23 cellular contexts compared by ENCODE assay signal in genomic region chr12:110105159-110105558, GRCh38. TPM values are rescaled to one million over a fixed set of nuclear protein-coding genes. Genes with fewer than 3 reads are reported as not detected.
DNase-seq lines count a peak whose midpoint lies in the region; ATAC-seq and TF ChIP-seq lines count a peak whose summit lies in the region.
"Had no signal": no experiment of that assay in that cellular context is flagged by ENCODE, and none has a peak within 500 bp of the region (broad histone marks: within the 10 kb centered on the region; RNA-seq: fewer than 3 reads in every experiment).

No MANE protein-coding gene starts in this region.

- intact Hi-C loops in breast epithelium (cut with DNase I; ENCODE audit: low total_unique reads) = no loop called here
- intact Hi-C loops in mammary epithelial cell (cut with micrococcal nuclease) = no loop called here
- intact Hi-C loops in esophagus squamous epithelium (cut with DNase I) = no loop called here

- ATAC-seq in thoracic aorta (ENCODE audit: insufficient number of reproducible peaks, low FRiP score, low read depth) = no peak
- ATAC-seq: CD8-positive, alpha-beta T cell; esophagus mucosa; stimulated activated naive CD8-positive, alpha-beta T cell treated with anti-CD3 and anti-CD28 coated beads, Interleukin-15, Interleukin-2, amounts not matched to agents 100 U/mL and 50 U/mL, for 24 hours had no signal

- DNase-seq in breast epithelium (ENCODE audit: low spot score in 2 of 2) = no peak
- no peak for DNase-seq in mammary epithelial cell
- no peak for DNase-seq in esophagus squamous epithelium (lab: John Stamatoyannopoulos, UW)
- DNase-seq in osteoblast (ENCODE audit: insufficient read length, low spot score, missing footprints) = no peak
- DNase-seq in thoracic aorta (ENCODE audit: low spot score) = no peak
- no peak for DNase-seq in NCI-H1436 treated with DMSO at 0.1 percent for 48 hours (lab: John Stamatoyannopoulos, UW)
- no peak for DNase-seq in NCI-H1694 treated with DMSO at 0.1 percent for 48 hours (lab: John Stamatoyannopoulos, UW)
- DNase-seq in SHP77 treated with DMSO at 0.1 percent for 48 hours (lab: John Stamatoyannopoulos, UW) = no peak
- DNase-seq: activated B cell treated with CpG ODN at 0.5 μM for 24 hours; activated CD4-positive, alpha-beta T cell treated with anti-CD3 and anti-CD28 coated beads, Interleukin-2, amount 50 U/mL, for 4 hours; CD8-positive, alpha-beta T cell; cerebellar nuclear complex; effector CD8-positive, alpha-beta T cell; kidney glomerular epithelial cell; NCI-H2081 treated with DMSO at 0.1 percent for 48 hours; NCI-H82; OCI-M1; retina; stimulated activated naive CD8-positive, alpha-beta T cell treated with anti-CD3 and anti-CD28 coated beads, Interleukin-15, Interleukin-2, amounts not matched to agents 100 U/mL and 50 U/mL, for 24 hours; T1000; trophoblast cell had no signal

- H3K27ac ChIP-seq in breast epithelium (peak overlapping the region; percentile 14 to 54), mammary epithelial cell (ENCODE audit: insufficient read depth, low read depth, low read length) (no peak overlapping the region), esophagus squamous epithelium (peak overlapping the region in 3 of 4 donors; percentile 73 to 82 (median 77)), osteoblast (ENCODE audit: low read depth, low read length) (no peak overlapping the region), thoracic aorta (peak overlapping the region; percentile 9 to 33)
- H3K27ac ChIP-seq: 22Rv1 had no signal

- CTCF ChIA-PET in mammary epithelial cell (lab: Charles Lee; ENCODE audit: low non-redundant PET) = no interaction called here

- in situ Hi-C loops in mammary epithelial cell (cut with MboI; ENCODE audit: low sequenced_read_pairs in 2 of 2) = loop anchor here in 1 of 2 donors (10.0 kb wide), 1 partner anchor 120 kb away; no protein-coding TSS in a partner anchor

- H3K9ac ChIP-seq in mammary epithelial cell (ENCODE audit: insufficient read depth, low read length) = no peak overlapping the region

- H3K9me3 ChIP-seq in breast epithelium (no peaks in the 10 kb centered on the region), mammary epithelial cell (replicated peaks; ENCODE audit: insufficient read depth, low read length) (no peaks in the 10 kb centered on the region), esophagus squamous epithelium (no peaks in the 10 kb centered on the region), osteoblast (ENCODE audit: low read depth, low read length) (no peaks in the 10 kb centered on the region), thoracic aorta (no peaks in the 10 kb centered on the region)

- H3K79me2 ChIP-seq in mammary epithelial cell (ENCODE audit: insufficient read depth, low read length) = no peaks in the 10 kb centered on the region
- no peaks in the 10 kb centered on the region for H3K79me2 ChIP-seq in osteoblast (ENCODE audit: insufficient read depth, low read length)

- H3K4me1 ChIP-seq in breast epithelium = peaks cover 0 to 3% of the 10 kb centered on the region in 2 donors
- H3K4me1 ChIP-seq in mammary epithelial cell (ENCODE audit: insufficient read depth, low read length) = peaks cover 34% of the 10 kb centered on the region
- H3K4me1 ChIP-seq in esophagus squamous epithelium = peaks cover 8 to 49% (median 35%) of the 10 kb centered on the region in 3 donors
- H3K4me1 ChIP-seq in osteoblast (ENCODE audit: insufficient read depth, low read length) = peaks cover 34% of the 10 kb centered on the region
- H3K4me1 ChIP-seq in thoracic aorta (ENCODE audit: control insufficient read depth in 1 of 2, low read depth in 2 of 2) = peaks cover 25 to 66% of the 10 kb centered on the region in 2 donors

- H2AFZ ChIP-seq in mammary epithelial cell (ENCODE audit: low read depth, low read length) = no peak overlapping the region
- H2AFZ ChIP-seq in osteoblast (ENCODE audit: low read length) = peak overlapping the region; percentile 71

- dilution Hi-C loops in mammary epithelial cell (cut with HindIII; ENCODE audit: low sequenced_read_pairs) = no loop called here

- TF ChIP-seq CTCF in breast epithelium (IDR thresholded peaks at IDR 0.05) (no peak), mammary epithelial cell (conservative IDR thresholded peaks at IDR 0.05 in 1 of 2, IDR thresholded peaks at IDR 0.05 in 1 of 2; ENCODE audit: extremely low read depth in 1 of 2, insufficient read depth in 1 of 2, low read depth in 1 of 2, low read length in 2 of 2) (no peak), esophagus squamous epithelium (IDR thresholded peaks at IDR 0.05) (no peak), osteoblast (IDR thresholded peaks at IDR 0.05; ENCODE audit: extremely low read depth, low read depth, low read length) (no peak), thoracic aorta (IDR thresholded peaks at IDR 0.05) (no peak)

- WGBS in mammary epithelial cell (ENCODE audit: low coverage, missing lambda C conversion rate) = 89% methylated on average over 1 of the region's 1 CpG
- WGBS in esophagus squamous epithelium, 2 donors = 55 to 65% methylated on average over 1 of the region's 1 CpG

- no peak overlapping the region for H3K4me2 ChIP-seq in mammary epithelial cell (ENCODE audit: insufficient read depth, low read depth, low read length)
- no peak overlapping the region for H3K4me2 ChIP-seq in osteoblast (ENCODE audit: insufficient read depth, low read length)

- no peak for TF ChIP-seq POLR2A in breast epithelium (IDR thresholded peaks at IDR 0.05)
- no peak for TF ChIP-seq POLR2A in esophagus squamous epithelium (IDR thresholded peaks at IDR 0.05)

- H3K4me3 ChIP-seq in breast epithelium (no peak overlapping the region), mammary epithelial cell (replicated peaks in 1 of 3; ENCODE audit: insufficient read depth in 1 of 3, low read depth in 2 of 3, low read length in 3 of 3) (no peak overlapping the region), esophagus squamous epithelium (no peak overlapping the region), osteoblast (ENCODE audit: insufficient read depth, low read length) (no peak overlapping the region), thoracic aorta (no peak overlapping the region)

- no peaks in the 10 kb centered on the region for H3K36me3 ChIP-seq in breast epithelium
- H3K36me3 ChIP-seq in mammary epithelial cell (ENCODE audit: insufficient read depth, low read length) = no peaks in the 10 kb centered on the region
- no peaks in the 10 kb centered on the region for H3K36me3 ChIP-seq in esophagus squamous epithelium
- H3K36me3 ChIP-seq in osteoblast (ENCODE audit: insufficient read depth, low read length) = no peaks in the 10 kb centered on the region
- no peaks in the 10 kb centered on the region for H3K36me3 ChIP-seq in thoracic aorta

- no peaks in the 10 kb centered on the region for H4K20me1 ChIP-seq in mammary epithelial cell (ENCODE audit: insufficient read depth, low read length)
- no peaks in the 10 kb centered on the region for H4K20me1 ChIP-seq in osteoblast (ENCODE audit: insufficient read depth, low read length)

- no peaks in the 10 kb centered on the region for H3K27me3 ChIP-seq in breast epithelium
- no peaks in the 10 kb centered on the region for H3K27me3 ChIP-seq in mammary epithelial cell (ENCODE audit: insufficient read depth, low read length)
- H3K27me3 ChIP-seq in esophagus squamous epithelium = no peaks in the 10 kb centered on the region
- no peaks in the 10 kb centered on the region for H3K27me3 ChIP-seq in osteoblast (ENCODE audit: insufficient read depth, low read length)
- H3K27me3 ChIP-seq in thoracic aorta (replicated peaks; ENCODE audit: insufficient read depth) = no peaks in the 10 kb centered on the region

- BruUV-seq in mammary epithelial cell (replicated peaks; lab: Mats Ljungman, UMichigan) = no TSS peak

RNA-seq across cellular contexts. Expression of gene IFT81, which starts 19.0 kb away (rescaled TPM):
- 10 to 100 TPM in 2 of 3 donors, 1 to 10 TPM in 1; 9.4 to 27.1 (median 19.0) TPM for total RNA-seq in breast epithelium
- 10 to 100 TPM in 1 of 2 donors, 1 to 10 TPM in 1; 8.8 to 11.8 TPM for total RNA-seq in mammary epithelial cell
- polyA plus RNA-seq in mammary epithelial cell = 3.4 TPM
- 8.3 TPM for polyA minus RNA-seq in mammary epithelial cell
- 10 to 100 TPM in 1 of 4 donors, 1 to 10 TPM in 3; 3.6 to 12.6 (median 7.2) TPM for total RNA-seq in esophagus squamous epithelium
- total RNA-seq in osteoblast = 18.5 and 20.6 TPM in 2 replicates
- 10 to 100 TPM in 1 of 2 donors, 1 to 10 TPM in 1; 9.3 to 17.4 TPM for total RNA-seq in thoracic aorta

RNA-seq across cellular contexts. Expression of gene C12orf76, which starts 56.8 kb away (rescaled TPM):
- total RNA-seq in breast epithelium = 10 to 100 TPM; 16.0 to 19.3 (median 18.1) TPM
- 10 to 100 TPM in 1 of 2 donors, 1 to 10 TPM in 1; 5.5 to 10.2 TPM for total RNA-seq in mammary epithelial cell
- 4.9 TPM for polyA plus RNA-seq in mammary epithelial cell
- polyA minus RNA-seq in mammary epithelial cell = not detected
- 10 to 100 TPM in 1 of 4 donors, 1 to 10 TPM in 3; 3.2 to 10.8 (median 5.9) TPM for total RNA-seq in esophagus squamous epithelium
- 7.6 and 9.4 TPM in 2 replicates for total RNA-seq in osteoblast
- 10 to 100 TPM in 1 of 2 donors, 1 to 10 TPM in 1; 6.4 to 18.1 TPM for total RNA-seq in thoracic aorta

Comparison
In these comparisons a context has a peak if more than half of its experiments do, and no peak if none do; other contexts are left out.
1. H3K27ac ChIP-seq: peak in breast epithelium (2 of 2), esophagus squamous epithelium (3 of 4) and thoracic aorta (2 of 2); none in mammary epithelial cell (single experiment) and osteoblast (single experiment).